14 cellular contexts compared by ENCODE assay signal in the genomic region with DNA sequence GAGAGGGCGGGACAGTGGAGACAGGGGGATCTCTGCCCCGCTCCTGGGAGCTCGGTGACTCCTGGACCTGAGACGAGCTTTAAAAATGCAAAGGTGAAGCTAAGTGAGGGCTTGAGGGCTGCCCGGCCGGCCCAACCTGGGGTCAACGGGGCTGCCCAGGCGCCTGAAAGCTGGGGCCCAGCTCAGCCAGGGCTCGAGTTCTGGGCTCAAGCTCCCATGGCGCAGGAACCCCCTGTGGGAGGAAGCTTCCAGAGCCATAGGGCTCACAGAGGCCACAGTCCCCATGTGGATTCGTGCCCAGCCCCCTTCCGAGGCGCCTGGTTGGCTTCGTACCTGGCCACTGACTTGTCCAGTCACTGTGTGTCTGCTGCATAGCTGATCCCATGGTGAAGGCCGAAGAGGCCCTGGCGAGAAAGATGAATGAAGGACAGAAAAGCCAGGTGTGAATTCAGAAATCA.
"Had no signal": no experiment of that assay in that cellular context is flagged by ENCODE, and none has a peak within 500 bp of the region (broad histone marks: within the 10 kb centered on the region; RNA-seq: fewer than 3 reads in every experiment).

No MANE protein-coding gene starts in this region.

- H3K27me3 Mint-ChIP-seq: activated naive CD8-positive, alpha-beta T cell treated with anti-CD3 and anti-CD28 coated beads for 36 hours; central memory CD8-positive, alpha-beta T cell; stimulated activated naive CD8-positive, alpha-beta T cell treated with anti-CD3 and anti-CD28 coated beads, Interleukin-15, Interleukin-2, amounts not matched to agents 100 ng/mL and 50 ng/mL, for 24 hours; T-helper 17 cell had no signal

- H3K27ac Mint-ChIP-seq: activated CD8-positive, alpha-beta T cell treated with anti-CD3 and anti-CD28 coated beads, Interleukin-2, amount 10 ng/mL, durations not matched to agents 7 days and 5 days; activated naive CD8-positive, alpha-beta T cell treated with anti-CD3 and anti-CD28 coated beads for 36 hours; stimulated activated naive CD8-positive, alpha-beta T cell treated with anti-CD3 and anti-CD28 coated beads, Interleukin-15, Interleukin-2, amounts not matched to agents 100 ng/mL and 50 ng/mL, for 24 hours; T-helper 17 cell had no signal

- H3K27me3 ChIP-seq: body of pancreas, esophagus muscularis mucosa, pancreas had no signal

- DNase-seq: activated CD4-positive, alpha-beta T cell treated with anti-CD3 and anti-CD28 coated beads for 4 hours; activated CD8-positive, alpha-beta memory T cell treated with anti-CD3 and anti-CD28 coated beads, Interleukin-2, amount 50 U/mL, for 48 hours; activated CD8-positive, alpha-beta T cell treated with anti-CD3 and anti-CD28 coated beads, Interleukin-2, amount 10 ng/mL, durations not matched to agents 7 days and 5 days; activated naive CD8-positive, alpha-beta T cell treated with anti-CD3 and anti-CD28 coated beads for 36 hours; amygdala; body of pancreas; effector CD4-positive, alpha-beta T cell; mammary epithelial cell; T-helper 17 cell had no signal

- H3K4me3 ChIP-seq: body of pancreas, coronary artery, esophagus muscularis mucosa, pancreas had no signal

- H3K9me3 Mint-ChIP-seq: activated naive CD8-positive, alpha-beta T cell treated with anti-CD3 and anti-CD28 coated beads for 36 hours; central memory CD8-positive, alpha-beta T cell; stimulated activated naive CD8-positive, alpha-beta T cell treated with anti-CD3 and anti-CD28 coated beads, Interleukin-15, Interleukin-2, amounts not matched to agents 100 ng/mL and 50 ng/mL, for 24 hours had no signal

- H3K4me3 Mint-ChIP-seq: activated CD8-positive, alpha-beta T cell treated with anti-CD3 and anti-CD28 coated beads, Interleukin-2, amount 10 ng/mL, durations not matched to agents 7 days and 5 days; activated naive CD8-positive, alpha-beta T cell treated with anti-CD3 and anti-CD28 coated beads for 36 hours; central memory CD8-positive, alpha-beta T cell; stimulated activated naive CD8-positive, alpha-beta T cell treated with anti-CD3 and anti-CD28 coated beads, Interleukin-15, Interleukin-2, amounts not matched to agents 100 ng/mL and 50 ng/mL, for 24 hours; T-helper 17 cell had no signal

- H3K9me3 ChIP-seq: body of pancreas, pancreas had no signal

- ATAC-seq: activated CD8-positive, alpha-beta T cell treated with anti-CD3 and anti-CD28 coated beads, Interleukin-2, amount 10 ng/mL, durations not matched to agents 7 days and 5 days; body of pancreas; T-helper 17 cell had no signal

- H3K36me3 Mint-ChIP-seq: activated naive CD8-positive, alpha-beta T cell treated with anti-CD3 and anti-CD28 coated beads for 36 hours had no signal

- H3K27ac ChIP-seq: pancreas had no signal

- H3K36me3 ChIP-seq: esophagus muscularis mucosa, pancreas had no signal
